In the genomic region with DNA sequence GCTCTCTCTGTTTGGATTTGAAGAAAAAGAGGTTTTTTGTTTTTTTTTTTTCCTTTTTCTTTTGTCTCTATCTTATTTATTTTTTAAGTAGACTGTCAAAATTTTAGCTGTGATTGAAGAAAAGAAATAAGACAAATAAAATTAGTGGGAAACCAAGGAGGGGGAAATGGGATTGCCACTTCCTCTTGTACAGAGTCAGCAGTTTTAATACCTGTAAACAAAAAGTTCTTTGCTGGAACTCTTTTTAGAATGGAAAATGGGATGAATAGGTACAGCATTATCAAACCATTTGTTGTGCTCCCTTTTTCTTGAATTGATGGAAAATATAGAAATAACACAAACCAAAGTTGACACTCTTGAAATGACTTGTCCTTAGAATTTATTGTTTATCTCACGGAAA, we compare ENCODE assay signal across 18 cellular contexts.
DNase-seq lines count a peak whose midpoint lies in the region; ATAC-seq, FAIRE-seq and TF ChIP-seq lines count a peak whose summit lies in the region.
"Had no signal": no experiment of that assay in that cellular context is flagged by ENCODE, and none has a peak within 500 bp of the region (broad histone marks: within the 10 kb centered on the region; RNA-seq: fewer than 3 reads in every experiment).

No MANE protein-coding gene starts in this region.

- TF ChIP-seq POLR2A in GM12891 (IDR thresholded peaks at IDR 0.05; ENCODE audit: low read depth, low read length) (no peak), H1 (IDR thresholded peaks at IDR 0.05; ENCODE audit: control extremely low read depth in 1 of 2, low read depth in 2 of 2, low read length in 2 of 2) (no peak)

- no peak overlapping the region for H3K56ac ChIP-seq in H1 (replicated peaks; ENCODE audit: insufficient read length, low read depth, low read length)

- H3K4me1 ChIP-seq in H1 (replicated peaks in 1 of 4; ENCODE audit: control insufficient read depth in 3 of 4, insufficient read depth in 4 of 4, low read length in 3 of 4), result peaks cover 0 to 2% (median under 1%) of the 10 kb centered on the region in 4 experiments; a peak in 1 of 7 replicates
- H3K4me1 ChIP-seq: BLaER1 had no signal

- no peak overlapping the region for H4K8ac ChIP-seq in H1 (ENCODE audit: extremely low read depth, insufficient read depth, low read length)

- FAIRE-seq in GM12891 (lab: Jason Lieb, UNC) (no peak), H1 (lab: Jason Lieb, UNC) (no peak)
- FAIRE-seq: D721Med, GM18507 had no signal

- H3K23ac ChIP-seq in H1 (ENCODE audit: insufficient read length), result no peak overlapping the region

- no peaks in the 10 kb centered on the region for H3K27me3 ChIP-seq in H1 (replicated peaks in 1 of 4; ENCODE audit: control insufficient read depth in 3 of 4, extremely low read depth in 1 of 4, insufficient read depth in 3 of 4, low read length in 3 of 4)
- H3K27me3 ChIP-seq: BLaER1 had no signal

- H3K79me2 ChIP-seq in H1 (ENCODE audit: control insufficient read depth in 1 of 2, insufficient read depth in 2 of 2, low read length in 2 of 2), result no peaks in the 10 kb centered on the region

- no peak overlapping the region for H3K14ac ChIP-seq in H1 (ENCODE audit: insufficient read length)

- H4K91ac ChIP-seq in H1 (replicated peaks; ENCODE audit: insufficient read length, low read length), result no peak overlapping the region

- H4K5ac ChIP-seq in H1 (ENCODE audit: insufficient read length, low read depth, low read length), result no peak overlapping the region

- peak overlapping the region; percentile 70 for H3K27ac ChIP-seq in VCaP
- H3K27ac ChIP-seq in H1 (ENCODE audit: low read depth, low read length), result no peak overlapping the region
- H3K27ac ChIP-seq: BLaER1, C4-2B, GM23248 had no signal

- H2BK120ac ChIP-seq in H1 (replicated peaks; ENCODE audit: low read depth, low read length), result no peak overlapping the region

- H2AFZ ChIP-seq in H1 (ENCODE audit: low read length), result no peak overlapping the region
- H2AFZ ChIP-seq: GM23248 had no signal

- no peak overlapping the region for H3K4ac ChIP-seq in H1 (replicated peaks; ENCODE audit: insufficient read length, low read depth, low read length)

- H3K18ac ChIP-seq in H1 (ENCODE audit: extremely low read depth, low read length), result no peak overlapping the region

- H3K4me2 ChIP-seq in H1 (ENCODE audit: insufficient read depth in 1 of 2, low read depth in 2 of 2, low read length in 2 of 2), result no peak overlapping the region
- H3K4me2 ChIP-seq: BLaER1 had no signal

- WGBS in H1 (ENCODE audit: extremely low coverage in 1 of 2, insufficient coverage in 1 of 2, insufficient read length in 1 of 2, insufficient replicate concordance in 2 of 2, low coverage in 1 of 2, low lambda C conversion rate in 2 of 2, missing lambda C conversion rate in 1 of 2), 2 experiments, result 88% methylated on average over 1 of the region's 1 CpG; no CpG with 5 or more reads in 1 of the 2 experiments

- POLR2A ChIA-PET in H1 (lab: Charles Lee; ENCODE audit: partially characterized antibody), result no interaction called here

- H3K36me3 ChIP-seq in H1 (ENCODE audit: control insufficient read depth in 2 of 4, insufficient read depth in 4 of 4, low read length in 3 of 4), result no peaks in the 10 kb centered on the region
- H3K36me3 ChIP-seq: BLaER1 had no signal

- no peak overlapping the region for H2AK5ac ChIP-seq in H1 (ENCODE audit: low read depth, low read length)

- TF ChIP-seq CTCF in VCaP (conservative IDR thresholded peaks at IDR 0.05), result no peak
- no peak for TF ChIP-seq CTCF in H1 (IDR thresholded peaks at IDR 0.05; ENCODE audit: control extremely low read depth in 1 of 3, insufficient read depth in 1 of 3, low read depth in 1 of 3, low read length in 3 of 3)

- in situ Hi-C loops in KBM-7 (cut with MboI; ENCODE audit: low pct_unique_long_range_greater_than_20kb, low sequenced_read_pairs), result no loop called here

- H4K20me1 ChIP-seq in H1 (replicated peaks in 1 of 2; ENCODE audit: control insufficient read depth in 1 of 2, insufficient read depth in 2 of 2, low read length in 2 of 2), result no peaks in the 10 kb centered on the region
- H4K20me1 ChIP-seq: BLaER1 had no signal

- no peak overlapping the region for H2BK20ac ChIP-seq in H1 (ENCODE audit: low read length)

- H3K4me3 ChIP-seq in H1 (ENCODE audit: extremely low read depth in 1 of 4, insufficient read depth in 2 of 4, low read depth in 3 of 4, low read length in 4 of 4), result no peak overlapping the region
- H3K4me3 ChIP-seq: BLaER1, GM23248 had no signal

- DNase-seq in GM12891 (ENCODE audit: insufficient read length, low spot score), result no peak
- no peak for DNase-seq in H1 (ENCODE audit: low read depth in 1 of 2, low spot score in 2 of 2)
- DNase-seq in KBM-7, result no peak
- no peak for DNase-seq in DMS 273 treated with DMSO at 0.1 percent for 48 hours (lab: John Stamatoyannopoulos, UW)
- DNase-seq: CD4-positive, alpha-beta T cell; CD8-positive, alpha-beta memory T cell; DMS53; DMS79 treated with DMSO at 0.1 percent for 48 hours; GF-D8; GM23248; H9 had no signal

- no peak for TF ChIP-seq EP300 in H1 (IDR thresholded peaks at IDR 0.05; ENCODE audit: borderline replicate concordance in 1 of 2, low read depth in 2 of 2, low read length in 2 of 2)

- H2BK15ac ChIP-seq in H1 (ENCODE audit: low read length), result no peak overlapping the region

- no peaks in the 10 kb centered on the region for H3K23me2 ChIP-seq in H1 (ENCODE audit: low read depth, low read length)

- no peaks in the 10 kb centered on the region for H3K9me3 ChIP-seq in H1 (ENCODE audit: insufficient read depth in 2 of 2, low read depth in 1 of 2, low read length in 1 of 2)
- H3K9me3 ChIP-seq: BLaER1 had no signal

- no peak overlapping the region for H3K9ac ChIP-seq in H1 (replicated peaks in 1 of 4; ENCODE audit: extremely low read depth in 1 of 4, low read depth in 3 of 4, low read length in 3 of 4)
- H3K9ac ChIP-seq: BLaER1, GM23248 had no signal

- no peak for ATAC-seq in GM18909 (IDR thresholded peaks at IDR 0.05; ENCODE audit: poor library complexity, unreplicated experiment)
- ATAC-seq: HCT116 had no signal

- CTCF ChIA-PET in H1 (lab: Charles Lee; ENCODE audit: partially characterized antibody), result interaction anchor here (0.6 to 6.1 kb wide), 3 partner anchors 15 to 84 kb away, joined by 3 to 41 read pairs (median 3); no protein-coding TSS in a partner anchor

- no peak overlapping the region for H2BK12ac ChIP-seq in H1 (ENCODE audit: low read depth, low read length)

- TF ChIP-seq RAD21 in H1 (IDR thresholded peaks at IDR 0.05 in 1 of 2, conservative IDR thresholded peaks at IDR 0.05 in 1 of 2; ENCODE audit: low read depth in 2 of 2, low read length in 2 of 2), result no peak

- no peak overlapping the region for H2BK5ac ChIP-seq in H1 (ENCODE audit: low read depth, low read length)

- H3K79me1 ChIP-seq in H1 (ENCODE audit: low read depth, low read length), result no peaks in the 10 kb centered on the region

TF ChIP-seq in GM12891, 5 proteins besides CTCF, POLR2A, EP300 and RAD21:
- TF ChIP-seq TAF1 (IDR thresholded peaks at IDR 0.05; ENCODE audit: low read depth, low read length), result no peak
- peak; percentile 55 for TF ChIP-seq SPI1 (IDR thresholded peaks at IDR 0.05; ENCODE audit: low read depth, low read length)

TF ChIP-seq in H1, 55 proteins besides CTCF, POLR2A, EP300 and RAD21:
- TF ChIP-seq HDAC2 (IDR thresholded peaks at IDR 0.05; ENCODE audit: borderline replicate concordance in 1 of 2, low read depth in 2 of 2, low read length in 2 of 2), result no peak
- no peak for TF ChIP-seq NRF1 (IDR thresholded peaks at IDR 0.05; ENCODE audit: low read depth, low read length)
- TF ChIP-seq BRCA1 (IDR thresholded peaks at IDR 0.05; ENCODE audit: low read depth, low read length), result no peak
- TF ChIP-seq MAFK (IDR thresholded peaks at IDR 0.05; ENCODE audit: low read depth, low read length), result peak; percentile 24; the same call in 1 of the 2 replicates
TF ChIP-seq in H1: peak in this region for 1.
